Comparison of ENCODE assay signal across 8 cellular contexts in the genomic region with DNA sequence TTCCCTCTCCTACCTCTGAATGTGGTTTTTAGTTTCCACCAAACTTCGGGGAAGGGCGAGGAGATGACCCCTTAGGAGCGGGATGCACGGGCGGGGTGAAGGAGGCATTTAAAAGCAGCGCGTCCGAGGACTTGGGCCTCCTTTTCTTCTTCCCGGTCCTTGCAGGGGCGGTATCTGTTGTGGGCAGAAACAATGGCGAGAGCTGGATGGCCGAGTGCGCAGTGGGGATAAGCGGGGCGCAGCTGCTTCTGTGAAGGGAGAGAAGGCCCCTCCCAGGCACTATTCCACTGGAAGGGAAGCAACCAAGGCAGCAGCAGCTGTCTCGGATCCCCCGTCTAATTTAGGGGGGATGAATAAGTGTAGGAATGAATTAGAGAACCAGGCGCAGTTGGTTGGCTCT. TPM values are rescaled to one million over a fixed set of nuclear protein-coding genes. Genes with fewer than 3 reads are reported as not detected.
DNase-seq lines count a peak whose midpoint lies in the region; ATAC-seq and TF ChIP-seq lines count a peak whose summit lies in the region.

No MANE protein-coding gene starts in this region.

- H3K27me3 Mint-ChIP-seq in activated T-helper 17 cell treated with anti-CD3 and anti-CD28 coated beads, Interleukin-2, amount 50 U/mL, for 72 hours: no peaks in the 10 kb centered on the region
- no peaks in the 10 kb centered on the region for H3K27me3 Mint-ChIP-seq in natural killer cell (ENCODE audit: low read depth in 2 of 2)

- DNase-seq in 8988T (peak; percentile 5), GM12864 (ENCODE audit: low read depth) (no peak), NCI-H2227 (lab: John Stamatoyannopoulos, UW; ENCODE audit: unreplicated experiment) (peak; percentile 62), fibroblast of the aortic adventitia (ENCODE audit: low read depth) (peak; percentile 57), natural killer cell (no peak), ureter (ENCODE audit: low spot score) (peak; percentile 61), SKM-1 (lab: John Stamatoyannopoulos, UW; ENCODE audit: unreplicated experiment) (no peak)

- peaks cover 28% of the 10 kb centered on the region for H3K4me1 Mint-ChIP-seq in activated T-helper 17 cell treated with anti-CD3 and anti-CD28 coated beads, Interleukin-2, amount 50 U/mL, for 72 hours
- H3K4me1 Mint-ChIP-seq in natural killer cell: peaks cover 42 to 47% of the 10 kb centered on the region in 2 donors

- ATAC-seq in activated T-helper 17 cell treated with anti-CD3 and anti-CD28 coated beads, Interleukin-2, amount 50 U/mL, for 72 hours (replicated peaks): no peak
- ATAC-seq in natural killer cell: no peak

- H3K4me3 Mint-ChIP-seq in activated T-helper 17 cell treated with anti-CD3 and anti-CD28 coated beads, Interleukin-2, amount 50 U/mL, for 72 hours: peak overlapping the region; percentile 97
- peak overlapping the region; percentile 95 for H3K4me3 Mint-ChIP-seq in natural killer cell

- TF ChIP-seq CTCF in GM12864 (IDR thresholded peaks at IDR 0.05; ENCODE audit: low read depth, low read length, missing control alignments) (no peak), fibroblast of the aortic adventitia (IDR thresholded peaks at IDR 0.05; ENCODE audit: insufficient read depth, low read length) (no peak), natural killer cell (IDR thresholded peaks at IDR 0.05) (no peak)

- H3K9me3 Mint-ChIP-seq in activated T-helper 17 cell treated with anti-CD3 and anti-CD28 coated beads, Interleukin-2, amount 50 U/mL, for 72 hours: no peaks in the 10 kb centered on the region
- no peaks in the 10 kb centered on the region for H3K9me3 Mint-ChIP-seq in natural killer cell

- intact Hi-C loops in natural killer cell (cut with micrococcal nuclease): no loop called here

- peak overlapping the region; percentile 84 for H3K4me3 ChIP-seq in GM12864 (ENCODE audit: low read depth, low read length)
- peak overlapping the region; percentile 95 for H3K4me3 ChIP-seq in fibroblast of the aortic adventitia (ENCODE audit: low read depth, low read length)

- H3K27ac Mint-ChIP-seq in activated T-helper 17 cell treated with anti-CD3 and anti-CD28 coated beads, Interleukin-2, amount 50 U/mL, for 72 hours: peak overlapping the region; percentile 99
- peak overlapping the region; percentile 96 to 98 for H3K27ac Mint-ChIP-seq in natural killer cell

- H3K36me3 Mint-ChIP-seq in activated T-helper 17 cell treated with anti-CD3 and anti-CD28 coated beads, Interleukin-2, amount 50 U/mL, for 72 hours (ENCODE audit: low read depth): peaks cover 62% of the 10 kb centered on the region
- peaks cover 9% of the 10 kb centered on the region for H3K36me3 Mint-ChIP-seq in natural killer cell

RNA-seq across cellular contexts. Expression of gene SMARCA5, which starts 0.9 kb away (rescaled TPM):
- total RNA-seq in activated T-helper 17 cell treated with anti-CD3 and anti-CD28 coated beads, Interleukin-2, amount 50 U/mL, for 72 hours: 10 to 100 TPM; 45.4 to 55.1 TPM
- 47.4 and 53.6 TPM in 2 replicates for total RNA-seq in fibroblast of the aortic adventitia (ENCODE audit: low replicate concordance)
- total RNA-seq in natural killer cell: 10 to 100 TPM; 42.5 to 53.8 (median 45.8) TPM
- total RNA-seq in ureter: 44.4 TPM

Comparison
In these comparisons a context has a peak if more than half of its experiments do, and no peak if none do; other contexts are left out.
1. DNase-seq: peak in 8988T (single experiment), NCI-H2227 (single experiment), fibroblast of the aortic adventitia (single experiment) and ureter (single experiment); none in GM12864 (single experiment), natural killer cell (single experiment) and SKM-1 (single experiment).